ENCODE assay signal across 1 cellular context in genomic region chr3:149970716-149971402, GRCh38.
TF ChIP-seq lines count a peak whose summit lies in the region.

PFN2 (minus strand) TSS chr3:149970895; CDS start chr3:149970856, 39 bp downstream.

TF ChIP-seq in GM12878, 131 proteins besides CTCF, POLR2A, EP300 and RAD21 (continued from another document):
- no peak for TF ChIP-seq TCF3 (IDR thresholded peaks at IDR 0.05; ENCODE audit: borderline replicate concordance, insufficient read depth, low read depth, low read length)
- TF ChIP-seq ZBED1 (IDR thresholded peaks at IDR 0.05; ENCODE audit: borderline replicate concordance) = no peak
- TF ChIP-seq CBX5 (IDR thresholded peaks at IDR 0.05; ENCODE audit: low read depth) = no peak
- no peak for TF ChIP-seq CHD4 (IDR thresholded peaks at IDR 0.05)
- TF ChIP-seq BCL11A (IDR thresholded peaks at IDR 0.05; ENCODE audit: low read depth, low read length) = no peak
- TF ChIP-seq, protein P1, sequence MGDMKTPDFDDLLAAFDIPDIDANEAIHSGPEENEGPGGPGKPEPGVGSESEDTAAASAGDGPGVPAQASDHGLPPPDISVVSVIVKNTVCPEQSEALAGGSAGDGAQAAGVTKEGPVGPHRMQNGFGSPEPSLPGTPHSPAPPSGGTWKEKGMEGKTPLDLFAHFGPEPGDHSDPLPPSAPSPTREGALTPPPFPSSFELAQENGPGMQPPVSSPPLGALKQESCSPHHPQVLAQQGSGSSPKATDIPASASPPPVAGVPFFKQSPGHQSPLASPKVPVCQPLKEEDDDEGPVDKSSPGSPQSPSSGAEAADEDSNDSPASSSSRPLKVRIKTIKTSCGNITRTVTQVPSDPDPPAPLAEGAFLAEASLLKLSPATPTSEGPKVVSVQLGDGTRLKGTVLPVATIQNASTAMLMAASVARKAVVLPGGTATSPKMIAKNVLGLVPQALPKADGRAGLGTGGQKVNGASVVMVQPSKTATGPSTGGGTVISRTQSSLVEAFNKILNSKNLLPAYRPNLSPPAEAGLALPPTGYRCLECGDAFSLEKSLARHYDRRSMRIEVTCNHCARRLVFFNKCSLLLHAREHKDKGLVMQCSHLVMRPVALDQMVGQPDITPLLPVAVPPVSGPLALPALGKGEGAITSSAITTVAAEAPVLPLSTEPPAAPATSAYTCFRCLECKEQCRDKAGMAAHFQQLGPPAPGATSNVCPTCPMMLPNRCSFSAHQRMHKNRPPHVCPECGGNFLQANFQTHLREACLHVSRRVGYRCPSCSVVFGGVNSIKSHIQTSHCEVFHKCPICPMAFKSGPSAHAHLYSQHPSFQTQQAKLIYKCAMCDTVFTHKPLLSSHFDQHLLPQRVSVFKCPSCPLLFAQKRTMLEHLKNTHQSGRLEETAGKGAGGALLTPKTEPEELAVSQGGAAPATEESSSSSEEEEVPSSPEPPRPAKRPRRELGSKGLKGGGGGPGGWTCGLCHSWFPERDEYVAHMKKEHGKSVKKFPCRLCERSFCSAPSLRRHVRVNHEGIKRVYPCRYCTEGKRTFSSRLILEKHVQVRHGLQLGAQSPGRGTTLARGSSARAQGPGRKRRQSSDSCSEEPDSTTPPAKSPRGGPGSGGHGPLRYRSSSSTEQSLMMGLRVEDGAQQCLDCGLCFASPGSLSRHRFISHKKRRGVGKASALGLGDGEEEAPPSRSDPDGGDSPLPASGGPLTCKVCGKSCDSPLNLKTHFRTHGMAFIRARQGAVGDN (IDR thresholded peaks at IDR 0.05) = peak; percentile 48; the same call in 1 of the 2 replicates
- no peak for TF ChIP-seq SMC3 (IDR thresholded peaks at IDR 0.05; ENCODE audit: borderline replicate concordance, low read length)
- TF ChIP-seq FOS (IDR thresholded peaks at IDR 0.05; ENCODE audit: borderline replicate concordance, extremely low read depth, insufficient read length) = no peak
- peak; percentile 51 for TF ChIP-seq LARP7 (IDR thresholded peaks at IDR 0.05)
- TF ChIP-seq NR2F1 (conservative IDR thresholded peaks at IDR 0.05) = peak; percentile 34
- no peak for TF ChIP-seq RUNX3 (IDR thresholded peaks at IDR 0.05; ENCODE audit: low read length)
- TF ChIP-seq ZNF622 (IDR thresholded peaks at IDR 0.05) = no peak
- TF ChIP-seq GATAD2B (conservative IDR thresholded peaks at IDR 0.05; ENCODE audit: low read depth) = peak; percentile 66
- no peak for TF ChIP-seq JUNB (IDR thresholded peaks at IDR 0.05)
- TF ChIP-seq ZNF207 (IDR thresholded peaks at IDR 0.05; ENCODE audit: borderline replicate concordance) = no peak
- TF ChIP-seq SUZ12 (IDR thresholded peaks at IDR 0.05; ENCODE audit: unreplicated experiment) = no peak
- peak; percentile 31; the same call in 1 of the 2 replicates for TF ChIP-seq SMARCA5 (IDR thresholded peaks at IDR 0.05)
- peak; percentile 50 for TF ChIP-seq CHD2 (IDR thresholded peaks at IDR 0.05; ENCODE audit: borderline replicate concordance, low read depth, low read length)
- TF ChIP-seq, protein P2, sequence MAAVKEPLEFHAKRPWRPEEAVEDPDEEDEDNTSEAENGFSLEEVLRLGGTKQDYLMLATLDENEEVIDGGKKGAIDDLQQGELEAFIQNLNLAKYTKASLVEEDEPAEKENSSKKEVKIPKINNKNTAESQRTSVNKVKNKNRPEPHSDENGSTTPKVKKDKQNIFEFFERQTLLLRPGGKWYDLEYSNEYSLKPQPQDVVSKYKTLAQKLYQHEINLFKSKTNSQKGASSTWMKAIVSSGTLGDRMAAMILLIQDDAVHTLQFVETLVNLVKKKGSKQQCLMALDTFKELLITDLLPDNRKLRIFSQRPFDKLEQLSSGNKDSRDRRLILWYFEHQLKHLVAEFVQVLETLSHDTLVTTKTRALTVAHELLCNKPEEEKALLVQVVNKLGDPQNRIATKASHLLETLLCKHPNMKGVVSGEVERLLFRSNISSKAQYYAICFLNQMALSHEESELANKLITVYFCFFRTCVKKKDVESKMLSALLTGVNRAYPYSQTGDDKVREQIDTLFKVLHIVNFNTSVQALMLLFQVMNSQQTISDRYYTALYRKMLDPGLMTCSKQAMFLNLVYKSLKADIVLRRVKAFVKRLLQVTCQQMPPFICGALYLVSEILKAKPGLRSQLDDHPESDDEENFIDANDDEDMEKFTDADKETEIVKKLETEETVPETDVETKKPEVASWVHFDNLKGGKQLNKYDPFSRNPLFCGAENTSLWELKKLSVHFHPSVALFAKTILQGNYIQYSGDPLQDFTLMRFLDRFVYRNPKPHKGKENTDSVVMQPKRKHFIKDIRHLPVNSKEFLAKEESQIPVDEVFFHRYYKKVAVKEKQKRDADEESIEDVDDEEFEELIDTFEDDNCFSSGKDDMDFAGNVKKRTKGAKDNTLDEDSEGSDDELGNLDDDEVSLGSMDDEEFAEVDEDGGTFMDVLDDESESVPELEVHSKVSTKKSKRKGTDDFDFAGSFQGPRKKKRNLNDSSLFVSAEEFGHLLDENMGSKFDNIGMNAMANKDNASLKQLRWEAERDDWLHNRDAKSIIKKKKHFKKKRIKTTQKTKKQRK (IDR thresholded peaks at IDR 0.05; ENCODE audit: low read depth, low read length) = no peak
- TF ChIP-seq SMAD1 (IDR thresholded peaks at IDR 0.05; ENCODE audit: low read depth, partially characterized antibody) = no peak
- no peak for TF ChIP-seq TBL1XR1 (IDR thresholded peaks at IDR 0.05; ENCODE audit: low read depth, low read length)
- TF ChIP-seq EGR1 (IDR thresholded peaks at IDR 0.05; ENCODE audit: borderline replicate concordance in 1 of 2, low read depth in 2 of 2, low read length in 2 of 2) = peak in 1 of 2 experiments; percentile 22; a peak in 1 of 3 replicates
- no peak for TF ChIP-seq POLR2AphosphoS5 (IDR thresholded peaks at IDR 0.05; ENCODE audit: low read length)
- TF ChIP-seq NKRF (conservative IDR thresholded peaks at IDR 0.05) = peak; percentile 44; the same call in 1 of the 2 replicates
- TF ChIP-seq BHLHE40 (IDR thresholded peaks at IDR 0.05; ENCODE audit: borderline replicate concordance in 1 of 2, low read depth in 2 of 2, low read length in 1 of 2) = peak; percentile 68 to 92
- no peak for TF ChIP-seq HDGF (IDR thresholded peaks at IDR 0.05)
- TF ChIP-seq DPF2 (IDR thresholded peaks at IDR 0.05) = peak; percentile 59
- TF ChIP-seq ZNF217 (IDR thresholded peaks at IDR 0.05) = 0 out of 2 replicates have a peak, but pooled peaks have one; percentile 23
- TF ChIP-seq, protein P3, sequence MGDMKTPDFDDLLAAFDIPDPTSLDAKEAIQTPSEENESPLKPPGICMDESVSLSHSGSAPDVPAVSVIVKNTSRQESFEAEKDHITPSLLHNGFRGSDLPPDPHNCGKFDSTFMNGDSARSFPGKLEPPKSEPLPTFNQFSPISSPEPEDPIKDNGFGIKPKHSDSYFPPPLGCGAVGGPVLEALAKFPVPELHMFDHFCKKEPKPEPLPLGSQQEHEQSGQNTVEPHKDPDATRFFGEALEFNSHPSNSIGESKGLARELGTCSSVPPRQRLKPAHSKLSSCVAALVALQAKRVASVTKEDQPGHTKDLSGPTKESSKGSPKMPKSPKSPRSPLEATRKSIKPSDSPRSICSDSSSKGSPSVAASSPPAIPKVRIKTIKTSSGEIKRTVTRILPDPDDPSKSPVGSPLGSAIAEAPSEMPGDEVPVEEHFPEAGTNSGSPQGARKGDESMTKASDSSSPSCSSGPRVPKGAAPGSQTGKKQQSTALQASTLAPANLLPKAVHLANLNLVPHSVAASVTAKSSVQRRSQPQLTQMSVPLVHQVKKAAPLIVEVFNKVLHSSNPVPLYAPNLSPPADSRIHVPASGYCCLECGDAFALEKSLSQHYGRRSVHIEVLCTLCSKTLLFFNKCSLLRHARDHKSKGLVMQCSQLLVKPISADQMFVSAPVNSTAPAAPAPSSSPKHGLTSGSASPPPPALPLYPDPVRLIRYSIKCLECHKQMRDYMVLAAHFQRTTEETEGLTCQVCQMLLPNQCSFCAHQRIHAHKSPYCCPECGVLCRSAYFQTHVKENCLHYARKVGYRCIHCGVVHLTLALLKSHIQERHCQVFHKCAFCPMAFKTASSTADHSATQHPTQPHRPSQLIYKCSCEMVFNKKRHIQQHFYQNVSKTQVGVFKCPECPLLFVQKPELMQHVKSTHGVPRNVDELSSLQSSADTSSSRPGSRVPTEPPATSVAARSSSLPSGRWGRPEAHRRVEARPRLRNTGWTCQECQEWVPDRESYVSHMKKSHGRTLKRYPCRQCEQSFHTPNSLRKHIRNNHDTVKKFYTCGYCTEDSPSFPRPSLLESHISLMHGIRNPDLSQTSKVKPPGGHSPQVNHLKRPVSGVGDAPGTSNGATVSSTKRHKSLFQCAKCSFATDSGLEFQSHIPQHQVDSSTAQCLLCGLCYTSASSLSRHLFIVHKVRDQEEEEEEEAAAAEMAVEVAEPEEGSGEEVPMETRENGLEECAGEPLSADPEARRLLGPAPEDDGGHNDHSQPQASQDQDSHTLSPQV (IDR thresholded peaks at IDR 0.05) = no peak
